In genomic region chr4:41257257-41257900, GRCh38 we compare ENCODE assay signal across 1 cellular context.
TF ChIP-seq lines count a peak whose summit lies in the region.

No MANE protein-coding gene starts in this region.

TF ChIP-seq in HepG2, 621 proteins besides CTCF, POLR2A, EP300 and RAD21 (continued from another document):
- TF ChIP-seq ZNF687 (CRISPR knock-in tag; IDR thresholded peaks at IDR 0.05) (peak; percentile 30; the same call in 1 of the 2 replicates), MTF2 (CRISPR knock-in tag; IDR thresholded peaks at IDR 0.05; ENCODE audit: borderline replicate concordance) (peak; percentile 75; the same call in 1 of the 2 replicates), ATF6 (CRISPR knock-in tag; conservative IDR thresholded peaks at IDR 0.05) (no peak), ZMYM4 (CRISPR knock-in tag; IDR thresholded peaks at IDR 0.05) (peak; percentile 28; the same call in 1 of the 2 replicates)
